ENCODE assay signal across 1 cellular context in genomic region chrX:12771445-12772069, GRCh38.
TF ChIP-seq lines count a peak whose summit lies in the region.

No MANE protein-coding gene starts in this region.

TF ChIP-seq in GM12878, 131 proteins besides CTCF, POLR2A, EP300 and RAD21 (continued from another document):
- TF ChIP-seq ZBED1 (IDR thresholded peaks at IDR 0.05; ENCODE audit: borderline replicate concordance) (no peak), PAX5 (IDR thresholded peaks at IDR 0.05; ENCODE audit: borderline replicate concordance, low read depth, low read length) (peak; percentile 29; the same call in 1 of the 2 replicates), SMAD5 (IDR thresholded peaks at IDR 0.05; ENCODE audit: low read depth) (no peak), CHD2 (IDR thresholded peaks at IDR 0.05; ENCODE audit: borderline replicate concordance, low read depth, low read length) (no peak), RFX5 (IDR thresholded peaks at IDR 0.05; ENCODE audit: low read depth, low read length) (no peak), SMC3 (IDR thresholded peaks at IDR 0.05; ENCODE audit: borderline replicate concordance, low read length) (peak; percentile 57), ZSCAN29 (IDR thresholded peaks at IDR 0.05) (peak; percentile 28; the same call in 1 of the 2 replicates), BCLAF1 (IDR thresholded peaks at IDR 0.05) (no peak), EZH2 (IDR thresholded peaks at IDR 0.05; ENCODE audit: borderline replicate concordance, control insufficient read depth, low read depth, low read length) (no peak), TAF1 (IDR thresholded peaks at IDR 0.05; ENCODE audit: borderline replicate concordance, low read depth, low read length) (no peak), WRNIP1 (IDR thresholded peaks at IDR 0.05; ENCODE audit: borderline replicate concordance, low read depth, low read length) (no peak), NR2F1 (conservative IDR thresholded peaks at IDR 0.05) (no peak), ZNF207 (IDR thresholded peaks at IDR 0.05; ENCODE audit: borderline replicate concordance) (no peak), CHD1 (IDR thresholded peaks at IDR 0.05; ENCODE audit: low read depth, low read length) (no peak), SKIL (IDR thresholded peaks at IDR 0.05; ENCODE audit: low read depth, poor library complexity, severe bottlenecking) (no peak), EGR1 (IDR thresholded peaks at IDR 0.05; ENCODE audit: borderline replicate concordance in 1 of 2, low read depth in 2 of 2, low read length in 2 of 2) (peak in 1 of 2 experiments; percentile 61; a peak in 1 of 3 replicates), NFXL1 (IDR thresholded peaks at IDR 0.05; ENCODE audit: borderline replicate concordance) (no peak), KDM1A (IDR thresholded peaks at IDR 0.05; ENCODE audit: borderline replicate concordance) (no peak), SPI1 (IDR thresholded peaks at IDR 0.05; ENCODE audit: borderline replicate concordance, insufficient read depth, low read depth, low read length) (peak; percentile 12; the same call in 1 of the 2 replicates), SIN3A (IDR thresholded peaks at IDR 0.05; ENCODE audit: low read depth, low read length) (no peak), ZZZ3 (IDR thresholded peaks at IDR 0.05; ENCODE audit: control insufficient read depth, insufficient read length, low read depth) (no peak), LARP7 (IDR thresholded peaks at IDR 0.05) (no peak), POLR2AphosphoS5 (IDR thresholded peaks at IDR 0.05; ENCODE audit: low read length) (no peak), SMARCA5 (IDR thresholded peaks at IDR 0.05) (peak; percentile 96), SREBF1 (IDR thresholded peaks at IDR 0.05; ENCODE audit: low read length) (no peak), SUZ12 (IDR thresholded peaks at IDR 0.05; ENCODE audit: unreplicated experiment) (no peak), ATF3 (IDR thresholded peaks at IDR 0.05; ENCODE audit: borderline replicate concordance, extremely low read depth, low read depth, low read length) (no peak), PRDM15 (CRISPR knock-in tag; IDR thresholded peaks at IDR 0.05) (no peak), TARDBP (IDR thresholded peaks at IDR 0.05; ENCODE audit: borderline replicate concordance) (no peak), REST (IDR thresholded peaks at IDR 0.05; ENCODE audit: low read depth, low read length) (no peak), GATAD2B (conservative IDR thresholded peaks at IDR 0.05; ENCODE audit: low read depth) (no peak), NKRF (conservative IDR thresholded peaks at IDR 0.05) (no peak), SMAD1 (IDR thresholded peaks at IDR 0.05; ENCODE audit: low read depth, partially characterized antibody) (no peak), PKNOX1 (IDR thresholded peaks at IDR 0.05) (no peak), HDAC6 (IDR thresholded peaks at IDR 0.05; ENCODE audit: unreplicated experiment) (no peak)
